2 cellular contexts compared by ENCODE assay signal in genomic region chr20:37706298-37706697, GRCh38.
A peak's percentile ranks its signal among the peaks of the same experiment; 100 is the strongest.
TF ChIP-seq lines count a peak whose summit lies in the region.

No MANE protein-coding gene starts in this region.

TF ChIP-seq in IMR-90, 13 proteins besides CTCF, POLR2A, EP300 and RAD21:
- TF ChIP-seq MAFK (IDR thresholded peaks at IDR 0.05; ENCODE audit: low read depth, low read length) (no peak), CEBPB (IDR thresholded peaks at IDR 0.05; ENCODE audit: low read depth, low read length) (peak; percentile 16; the same call in 1 of the 2 replicates)
TF ChIP-seq in IMR-90: peak in this region for 1.

TF ChIP-seq in GM12878, 131 proteins besides CTCF, POLR2A, EP300 and RAD21:
- TF ChIP-seq CHD4 (IDR thresholded peaks at IDR 0.05), result no peak
- no peak for TF ChIP-seq ASH2L (IDR thresholded peaks at IDR 0.05; ENCODE audit: borderline replicate concordance, low read depth)
- no peak for TF ChIP-seq CHD2 (IDR thresholded peaks at IDR 0.05; ENCODE audit: borderline replicate concordance, low read depth, low read length)
- TF ChIP-seq, protein P1, sequence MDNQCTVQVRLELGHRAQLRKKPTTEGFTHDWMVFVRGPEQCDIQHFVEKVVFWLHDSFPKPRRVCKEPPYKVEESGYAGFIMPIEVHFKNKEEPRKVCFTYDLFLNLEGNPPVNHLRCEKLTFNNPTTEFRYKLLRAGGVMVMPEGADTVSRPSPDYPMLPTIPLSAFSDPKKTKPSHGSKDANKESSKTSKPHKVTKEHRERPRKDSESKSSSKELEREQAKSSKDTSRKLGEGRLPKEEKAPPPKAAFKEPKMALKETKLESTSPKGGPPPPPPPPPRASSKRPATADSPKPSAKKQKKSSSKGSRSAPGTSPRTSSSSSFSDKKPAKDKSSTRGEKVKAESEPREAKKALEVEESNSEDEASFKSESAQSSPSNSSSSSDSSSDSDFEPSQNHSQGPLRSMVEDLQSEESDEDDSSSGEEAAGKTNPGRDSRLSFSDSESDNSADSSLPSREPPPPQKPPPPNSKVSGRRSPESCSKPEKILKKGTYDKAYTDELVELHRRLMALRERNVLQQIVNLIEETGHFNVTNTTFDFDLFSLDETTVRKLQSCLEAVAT (IDR thresholded peaks at IDR 0.05), result no peak
- no peak for TF ChIP-seq RELA (IDR thresholded peaks at IDR 0.05; ENCODE audit: borderline replicate concordance, partially characterized antibody)
- TF ChIP-seq NR2C1 (IDR thresholded peaks at IDR 0.05), result no peak
- TF ChIP-seq ETV6 (conservative IDR thresholded peaks at IDR 0.05 in 1 of 2, IDR thresholded peaks at IDR 0.05 in 1 of 2; ENCODE audit: borderline replicate concordance in 1 of 2, low read depth in 1 of 2), result no peak
- TF ChIP-seq NR2C2 (IDR thresholded peaks at IDR 0.05; ENCODE audit: borderline replicate concordance, control insufficient read depth, insufficient read length, low read depth), result no peak
